Comparison of ENCODE assay signal across 8 cellular contexts in genomic region chr7:25894902-25895791, GRCh38.
DNase-seq lines count a peak whose midpoint lies in the region; ATAC-seq and TF ChIP-seq lines count a peak whose summit lies in the region.

No MANE protein-coding gene starts in this region.

- intact Hi-C loops in sigmoid colon (cut with DNase I), result loop anchor here (5.0 kb wide), 2 partner anchors 167 to 772 kb away; no protein-coding TSS in a partner anchor

- H3K27me3 ChIP-seq in HL-60 (ENCODE audit: insufficient read depth, poor library complexity, severe bottlenecking) (no peaks in the 10 kb centered on the region), sigmoid colon (peaks cover 0 to 28% (median 6%) of the 10 kb centered on the region in 3 donors)

- CTCF ChIA-PET in T-cell (lab: Charles Lee), result interaction anchor here (0.5 to 4.6 kb wide), 18 partner anchors 33 to 1892 kb away, joined by 3 to 86 read pairs (median 4); no protein-coding TSS in a partner anchor

- TF ChIP-seq POLR2A in sigmoid colon (IDR thresholded peaks at IDR 0.05), result no peak

- TF ChIP-seq CTCF in HL-60 (IDR thresholded peaks at IDR 0.05; ENCODE audit: insufficient read depth, low read length), result peak; percentile 26
- TF ChIP-seq CTCF in sigmoid colon (IDR thresholded peaks at IDR 0.05), result peak in 3 of 4 experiments; percentile 53 to 63 (median 54)

- no peaks in the 10 kb centered on the region for H3K36me3 ChIP-seq in sigmoid colon

- POLR2A ChIA-PET in T-cell (lab: Charles Lee), result no interaction called here

- no peak overlapping the region for H3K27ac ChIP-seq in HL-60 (replicated peaks)
- no peak overlapping the region for H3K27ac ChIP-seq in sigmoid colon

- H3K4me3 Mint-ChIP-seq in T-cell, result peak overlapping the region; percentile 17 to 93 (median 46)

- peaks cover 23 to 27% (median 24%) of the 10 kb centered on the region in 3 donors for H3K4me1 Mint-ChIP-seq in T-cell

- no peak for TF ChIP-seq EP300 in sigmoid colon (IDR thresholded peaks at IDR 0.05)

- peaks cover 4% of the 10 kb centered on the region in 2 donors for H3K27me3 Mint-ChIP-seq in T-cell

- no peaks in the 10 kb centered on the region for H3K9me3 Mint-ChIP-seq in T-cell

- peaks cover 0 to 20% (median 9%) of the 10 kb centered on the region in 4 donors for H3K4me1 ChIP-seq in sigmoid colon

- H3K4me3 ChIP-seq in HL-60 (replicated peaks; ENCODE audit: insufficient read depth, low read length), result peak overlapping the region; percentile 7; the same call in 1 of the 2 replicates
- peak overlapping the region in 3 of 4 donors; percentile 3 to 21 (median 18) for H3K4me3 ChIP-seq in sigmoid colon

- WGBS in sigmoid colon, 2 donors, result 19 to 24% methylated on average over 30 of the region's 30 CpGs

- no peaks in the 10 kb centered on the region for H3K36me3 Mint-ChIP-seq in T-cell

- no peaks in the 10 kb centered on the region for H3K9me3 ChIP-seq in sigmoid colon

- peak overlapping the region in 1 of 2 donors; percentile 23 for H3K27ac Mint-ChIP-seq in T-cell

- ATAC-seq in GM19468 (IDR thresholded peaks at IDR 0.05; ENCODE audit: extremely low read depth, unreplicated experiment) (peak; percentile 45), T-cell (replicated peaks in 1 of 4) (peak; percentile 60 to 73 (median 61))

- peak; percentile 64 for DNase-seq in COLO668 (lab: John Stamatoyannopoulos, UW; ENCODE audit: unreplicated experiment)
- peak; percentile 29 to 75 for DNase-seq in HL-60 (ENCODE audit: low read depth in 1 of 2, low spot score in 1 of 2)
- peak; percentile 9 to 76 (median 53) for DNase-seq in T-cell
- peak; percentile 1 for DNase-seq in amniotic epithelial cell (ENCODE audit: low read depth)
- peak; percentile 25 for DNase-seq in hepatic stellate cell (ENCODE audit: low spot score)
- peak; percentile 79 for DNase-seq in sigmoid colon
- DNase-seq in NCI-H446 (lab: John Stamatoyannopoulos, UW), result no peak

Comparison
In these comparisons a context has a peak if more than half of its experiments do, and no peak if none do; other contexts are left out.
1. DNase-seq: peak in COLO668 (single experiment), HL-60 (2 of 2), T-cell (34 of 34), amniotic epithelial cell (single experiment), hepatic stellate cell (single experiment) and sigmoid colon (single experiment); none in NCI-H446 (0 of 2).